Comparison of ENCODE assay signal across 11 cellular contexts in genomic region chr16:53891409-53892139, GRCh38.
DNase-seq lines count a peak whose midpoint lies in the region; ATAC-seq and TF ChIP-seq lines count a peak whose summit lies in the region.
"Had no signal": no experiment of that assay in that cellular context is flagged by ENCODE, and none has a peak within 500 bp of the region (broad histone marks: within the 10 kb centered on the region; RNA-seq: fewer than 3 reads in every experiment).

No MANE protein-coding gene starts in this region.

- H3F3A ChIP-seq in GM23248 (ENCODE audit: insufficient read depth): peaks cover 32% of the 10 kb centered on the region

- H3K9ac ChIP-seq in GM23248: 0 out of 2 replicates have a peak overlapping the region, but pooled peaks have one; percentile 14

- in situ Hi-C loops in GM23248 (cut with MboI) (loop anchor here (10.0 kb wide), 1 partner anchor 1043 kb away; the partner anchor contains the start of gene IRX5), HAP-1 (cut with MboI; ENCODE audit: low sequenced_read_pairs) (loop anchor here (10.0 kb wide), 1 partner anchor 337 kb away; no protein-coding TSS in a partner anchor)

- no peak for DNase-seq in activated T-cell treated with anti-CD3 and anti-CD28 coated beads, Interleukin-2, amount 50 U/mL, for 72 hours
- no peak for DNase-seq in activated T-cell treated with anti-CD3 and anti-CD28 coated beads, Interleukin-2, amount 50 U/mL, for 24 hours
- no peak for DNase-seq in GM23248
- no peak for DNase-seq in T-helper 17 cell
- no peak for DNase-seq in osteoblast (ENCODE audit: insufficient read length, low spot score, missing footprints)
- DNase-seq in stimulated activated naive CD8-positive, alpha-beta T cell treated with anti-CD3 and anti-CD28 coated beads, Interleukin-15, Interleukin-2, amounts not matched to agents 100 U/mL and 50 U/mL, for 24 hours: no peak
- DNase-seq in HAP-1 (ENCODE audit: low spot score in 2 of 2): no peak
- no peak for DNase-seq in SHP77 (lab: John Stamatoyannopoulos, UW)

- H3K9me3 ChIP-seq in GM23248 (ENCODE audit: low read depth) (no peaks in the 10 kb centered on the region), T-helper 17 cell (ENCODE audit: control insufficient read depth, low read length, poor library complexity, severe bottlenecking) (no peaks in the 10 kb centered on the region), osteoblast (ENCODE audit: low read depth, low read length) (no peaks in the 10 kb centered on the region), HAP-1 (no peaks in the 10 kb centered on the region)
- H3K9me3 ChIP-seq: BE2C had no signal

- H3K9me3 Mint-ChIP-seq in activated T-cell treated with anti-CD3 and anti-CD28 coated beads, Interleukin-2, amount 50 U/mL, for 72 hours: no peaks in the 10 kb centered on the region
- H3K9me3 Mint-ChIP-seq in activated T-cell treated with anti-CD3 and anti-CD28 coated beads, Interleukin-2, amount 50 U/mL, for 24 hours: no peaks in the 10 kb centered on the region
- H3K9me3 Mint-ChIP-seq: H9 had no signal

- H3K4me2 ChIP-seq in GM23248 (ENCODE audit: unreplicated experiment) (peak overlapping the region; percentile 24), osteoblast (ENCODE audit: insufficient read depth, low read length) (no peak overlapping the region)

- H3K4me1 ChIP-seq in GM23248 (ENCODE audit: insufficient read depth): peaks cover 42% of the 10 kb centered on the region
- H3K4me1 ChIP-seq in osteoblast (ENCODE audit: insufficient read depth, low read length): peaks cover 33% of the 10 kb centered on the region
- H3K4me1 ChIP-seq in HAP-1: peaks cover 12% of the 10 kb centered on the region

- peaks cover 30% of the 10 kb centered on the region for H3K4me1 Mint-ChIP-seq in activated T-cell treated with anti-CD3 and anti-CD28 coated beads, Interleukin-2, amount 50 U/mL, for 72 hours (ENCODE audit: low read depth)
- peaks cover 10% of the 10 kb centered on the region for H3K4me1 Mint-ChIP-seq in activated T-cell treated with anti-CD3 and anti-CD28 coated beads, Interleukin-2, amount 50 U/mL, for 24 hours (ENCODE audit: low read depth)
- peaks cover 11% of the 10 kb centered on the region for H3K4me1 Mint-ChIP-seq in T-helper 17 cell

- 71% methylated on average over 9 of the region's 9 CpGs for WGBS in GM23248 (ENCODE audit: low coverage in 1 of 2, low lambda C conversion rate in 2 of 2, missing lambda C conversion rate in 2 of 2), 2 experiments

- H3K27me3 ChIP-seq in GM23248 (replicated peaks; ENCODE audit: insufficient read depth): no peaks in the 10 kb centered on the region
- H3K27me3 ChIP-seq in osteoblast (ENCODE audit: insufficient read depth, low read length): no peaks in the 10 kb centered on the region
- no peaks in the 10 kb centered on the region for H3K27me3 ChIP-seq in HAP-1 (ENCODE audit: low read depth)
- H3K27me3 ChIP-seq: BE2C had no signal

- H4K20me1 ChIP-seq in GM23248 (ENCODE audit: insufficient read depth) (no peaks in the 10 kb centered on the region), osteoblast (ENCODE audit: insufficient read depth, low read length) (no peaks in the 10 kb centered on the region)

- H3K27ac ChIP-seq in GM23248 (0 out of 2 replicates have a peak overlapping the region, but pooled peaks have one; percentile 19), osteoblast (ENCODE audit: low read depth, low read length) (peak overlapping the region; percentile 46)

- no peaks in the 10 kb centered on the region for H3K79me2 ChIP-seq in GM23248 (ENCODE audit: insufficient read depth)
- H3K79me2 ChIP-seq in osteoblast (ENCODE audit: insufficient read depth, low read length): peaks cover 2% of the 10 kb centered on the region

- H3K27ac Mint-ChIP-seq in activated T-cell treated with anti-CD3 and anti-CD28 coated beads, Interleukin-2, amount 50 U/mL, for 72 hours: peak overlapping the region; percentile 85
- no peak overlapping the region for H3K27ac Mint-ChIP-seq in activated T-cell treated with anti-CD3 and anti-CD28 coated beads, Interleukin-2, amount 50 U/mL, for 24 hours
- peak overlapping the region; percentile 27 for H3K27ac Mint-ChIP-seq in T-helper 17 cell
- H3K27ac Mint-ChIP-seq: CD8-positive, alpha-beta T cell; H9 had no signal

- no peak for ATAC-seq in activated T-cell treated with anti-CD3 and anti-CD28 coated beads, Interleukin-2, amount 50 U/mL, for 72 hours (replicated peaks in 1 of 2)
- ATAC-seq in T-helper 17 cell: no peak
- no peak for ATAC-seq in stimulated activated naive CD8-positive, alpha-beta T cell treated with anti-CD3 and anti-CD28 coated beads, Interleukin-15, Interleukin-2, amounts not matched to agents 100 U/mL and 50 U/mL, for 24 hours
- ATAC-seq: CD8-positive, alpha-beta T cell had no signal

- H3K36me3 ChIP-seq in GM23248 (ENCODE audit: low read depth): no peaks in the 10 kb centered on the region; the same call in none of the 2 replicates
- H3K36me3 ChIP-seq in osteoblast (ENCODE audit: insufficient read depth, low read length): peaks cover 8% of the 10 kb centered on the region
- no peaks in the 10 kb centered on the region for H3K36me3 ChIP-seq in HAP-1 (replicated peaks)

- H3K9me2 ChIP-seq in GM23248 (ENCODE audit: insufficient read depth): no peaks in the 10 kb centered on the region

- H3K4me3 Mint-ChIP-seq in activated T-cell treated with anti-CD3 and anti-CD28 coated beads, Interleukin-2, amount 50 U/mL, for 72 hours: peak overlapping the region in 1 of 2 donors; percentile 27
- H3K4me3 Mint-ChIP-seq in activated T-cell treated with anti-CD3 and anti-CD28 coated beads, Interleukin-2, amount 50 U/mL, for 24 hours: no peak overlapping the region
- no peak overlapping the region for H3K4me3 Mint-ChIP-seq in T-helper 17 cell
- H3K4me3 Mint-ChIP-seq: CD8-positive, alpha-beta T cell; H9 had no signal

- no peak overlapping the region for H3K4me3 ChIP-seq in GM23248
- H3K4me3 ChIP-seq in osteoblast (ENCODE audit: insufficient read depth, low read length): no peak overlapping the region
- H3K4me3 ChIP-seq in HAP-1: no peak overlapping the region

- peaks cover 0 to 2% of the 10 kb centered on the region in 2 donors for H3K36me3 Mint-ChIP-seq in activated T-cell treated with anti-CD3 and anti-CD28 coated beads, Interleukin-2, amount 50 U/mL, for 72 hours (ENCODE audit: insufficient read depth in 2 of 2)
- H3K36me3 Mint-ChIP-seq in activated T-cell treated with anti-CD3 and anti-CD28 coated beads, Interleukin-2, amount 50 U/mL, for 24 hours (ENCODE audit: low read depth): peaks cover 25% of the 10 kb centered on the region
- H3K36me3 Mint-ChIP-seq in T-helper 17 cell (ENCODE audit: low read depth): peaks cover 4% of the 10 kb centered on the region

- TF ChIP-seq CTCF in osteoblast (IDR thresholded peaks at IDR 0.05; ENCODE audit: extremely low read depth, low read depth, low read length): no peak

- H2AFZ ChIP-seq in GM23248 (no peak overlapping the region), osteoblast (ENCODE audit: low read length) (no peak overlapping the region)

- no peaks in the 10 kb centered on the region for H3K27me3 Mint-ChIP-seq in activated T-cell treated with anti-CD3 and anti-CD28 coated beads, Interleukin-2, amount 50 U/mL, for 72 hours (ENCODE audit: low read depth)
- no peaks in the 10 kb centered on the region for H3K27me3 Mint-ChIP-seq in activated T-cell treated with anti-CD3 and anti-CD28 coated beads, Interleukin-2, amount 50 U/mL, for 24 hours
- no peaks in the 10 kb centered on the region for H3K27me3 Mint-ChIP-seq in T-helper 17 cell
